Comparison of ENCODE assay signal across 21 cellular contexts in genomic region chr12:132291402-132292175, GRCh38. TPM values are rescaled to one million over a fixed set of nuclear protein-coding genes. Genes with fewer than 3 reads are reported as not detected.
DNase-seq lines count a peak whose midpoint lies in the region; ATAC-seq, FAIRE-seq and TF ChIP-seq lines count a peak whose summit lies in the region.
"Had no signal": no experiment of that assay in that cellular context is flagged by ENCODE, and none has a peak within 500 bp of the region (broad histone marks: within the 10 kb centered on the region; RNA-seq: fewer than 3 reads in every experiment).

No MANE protein-coding gene starts in this region.

- DNase-seq in left ventricle myocardium superior (peak; percentile 8), right atrium auricular region (ENCODE audit: low spot score) (no peak), chondrocyte (ENCODE audit: low spot score) (peak; percentile 71), urothelium cell line (ENCODE audit: low spot score) (no peak), islet precursor cell (no peak), NCI-H2029 (lab: John Stamatoyannopoulos, UW) (no peak)
- peak; percentile 44 for DNase-seq in natural killer cell treated with Interleukin-12 subunit alpha and Interleukin-12 subunit beta and Interleukin-15 and Interleukin-18, amount 100 ng/mL, for 72 hours (ENCODE audit: low spot score)
- DNase-seq: C1 segment of cervical spinal cord, DMS53, HFFc6, NCI-H1092 treated with DMSO at 0.1 percent for 48 hours, NCI-H146, NCI-H2081 treated with DMSO at 0.1 percent for 48 hours had no signal

- peak; percentile 96 for FAIRE-seq in urothelium cell line (lab: Jason Lieb, UNC)
- FAIRE-seq: GM12892, GM18507, K562, RCC 7860 had no signal

- H3K36me3 Mint-ChIP-seq in chondrocyte (ENCODE audit: low read depth) = no peaks in the 10 kb centered on the region
- H3K36me3 Mint-ChIP-seq in natural killer cell treated with Interleukin-12 subunit alpha and Interleukin-12 subunit beta and Interleukin-15 and Interleukin-18, amount 100 ng/mL, for 72 hours = no peaks in the 10 kb centered on the region
- H3K36me3 Mint-ChIP-seq: CD8-positive, alpha-beta memory T cell had no signal

- no peak overlapping the region for H3K27ac ChIP-seq in right atrium auricular region

- peaks cover 3 to 4% of the 10 kb centered on the region in 2 donors for H3K27me3 ChIP-seq in right atrium auricular region

- no peak overlapping the region for H3K27ac Mint-ChIP-seq in chondrocyte (ENCODE audit: unreplicated experiment)
- no peak overlapping the region for H3K27ac Mint-ChIP-seq in natural killer cell treated with Interleukin-12 subunit alpha and Interleukin-12 subunit beta and Interleukin-15 and Interleukin-18, amount 100 ng/mL, for 72 hours
- H3K27ac Mint-ChIP-seq: CD8-positive, alpha-beta memory T cell; HFFc6 had no signal

- intact Hi-C loops in left ventricle myocardium superior (cut with micrococcal nuclease) = no loop called here

- H3K4me1 ChIP-seq in right atrium auricular region = peaks cover 0 to 1% of the 10 kb centered on the region in 2 donors

- peaks cover under 1% of the 10 kb centered on the region for H3K4me1 Mint-ChIP-seq in chondrocyte (ENCODE audit: low read depth)
- H3K4me1 Mint-ChIP-seq in natural killer cell treated with Interleukin-12 subunit alpha and Interleukin-12 subunit beta and Interleukin-15 and Interleukin-18, amount 100 ng/mL, for 72 hours (ENCODE audit: low read depth in 2 of 2) = peaks cover 0 to 11% of the 10 kb centered on the region in 2 donors
- H3K4me1 Mint-ChIP-seq: CD8-positive, alpha-beta memory T cell had no signal

- peaks cover 28% of the 10 kb centered on the region for H3K27me3 Mint-ChIP-seq in chondrocyte (ENCODE audit: low read depth)
- peaks cover 0 to 12% of the 10 kb centered on the region in 2 donors for H3K27me3 Mint-ChIP-seq in natural killer cell treated with Interleukin-12 subunit alpha and Interleukin-12 subunit beta and Interleukin-15 and Interleukin-18, amount 100 ng/mL, for 72 hours

- H3K4me3 Mint-ChIP-seq in chondrocyte (ENCODE audit: unreplicated experiment) = no peak overlapping the region
- no peak overlapping the region for H3K4me3 Mint-ChIP-seq in natural killer cell treated with Interleukin-12 subunit alpha and Interleukin-12 subunit beta and Interleukin-15 and Interleukin-18, amount 100 ng/mL, for 72 hours
- H3K4me3 Mint-ChIP-seq: CD8-positive, alpha-beta memory T cell; HFFc6 had no signal

- no peak for ATAC-seq in left ventricle myocardium superior
- no peak for ATAC-seq in natural killer cell treated with Interleukin-12 subunit alpha and Interleukin-12 subunit beta and Interleukin-15 and Interleukin-18, amount 100 ng/mL, for 72 hours
- ATAC-seq in HG03354 (IDR thresholded peaks at IDR 0.05; ENCODE audit: poor library complexity, severe bottlenecking, unreplicated experiment) = no peak
- ATAC-seq: K562 had no signal

- H3K4me3 ChIP-seq in right atrium auricular region = no peak overlapping the region
- H3K4me3 ChIP-seq: K562 had no signal

- no peaks in the 10 kb centered on the region for H3K9me3 ChIP-seq in right atrium auricular region

- no peaks in the 10 kb centered on the region for H3K9me3 Mint-ChIP-seq in chondrocyte (ENCODE audit: low read depth)
- no peaks in the 10 kb centered on the region for H3K9me3 Mint-ChIP-seq in natural killer cell treated with Interleukin-12 subunit alpha and Interleukin-12 subunit beta and Interleukin-15 and Interleukin-18, amount 100 ng/mL, for 72 hours

- no peaks in the 10 kb centered on the region for H3K36me3 ChIP-seq in right atrium auricular region

- TF ChIP-seq CTCF in right atrium auricular region (IDR thresholded peaks at IDR 0.05) (no peak), chondrocyte (IDR thresholded peaks at IDR 0.05) (no peak)

RNA-seq across cellular contexts. Expression of gene GALNT9, which starts 37.8 kb away (rescaled TPM):
- total RNA-seq in left ventricle myocardium superior (1.6 TPM), right atrium auricular region (10 to 100 TPM in 1 of 2 donors, 1 to 10 TPM in 1; 4.0 to 10.8 TPM), chondrocyte (0.15 to 0.29 TPM in 2 of 3 replicates, not detected in the other)
- not detected for total RNA-seq in natural killer cell treated with Interleukin-12 subunit alpha and Interleukin-12 subunit beta and Interleukin-15 and Interleukin-18, amount 100 ng/mL, for 72 hours
- total RNA-seq: HFFc6, K562, NCI-H460, Right ventricle myocardium superior had no signal

Comparison
In these comparisons a context has a peak if more than half of its experiments do, and no peak if none do; other contexts are left out.
1. DNase-seq: peak in left ventricle myocardium superior (single experiment), chondrocyte (single experiment) and natural killer cell treated with Interleukin-12 subunit alpha and Interleukin-12 subunit beta and Interleukin-15 and Interleukin-18, amount 100 ng/mL, for 72 hours (single experiment); none in right atrium auricular region (single experiment), urothelium cell line (single experiment), islet precursor cell (single experiment) and NCI-H2029 (single experiment).